ENCODE assay signal across 27 cellular contexts in the genomic region with DNA sequence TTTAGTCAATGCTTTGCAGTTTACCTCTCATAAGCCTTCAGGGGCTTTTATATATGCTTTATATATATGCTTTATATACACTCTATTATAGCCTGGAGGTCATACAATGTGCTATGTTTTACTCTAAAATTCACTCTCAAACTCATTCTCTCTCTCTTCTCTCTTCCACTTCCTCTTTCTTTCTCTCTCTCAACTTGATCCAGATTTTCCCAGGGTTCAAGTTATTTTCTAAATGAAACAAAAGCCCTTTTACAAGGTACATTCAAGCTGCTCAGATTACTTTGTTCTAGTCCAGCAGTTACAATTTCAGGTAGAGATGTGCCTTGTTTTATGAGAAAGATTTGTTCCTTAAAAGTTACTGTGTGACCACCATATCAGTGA.
"Had no signal": no experiment of that assay in that cellular context is flagged by ENCODE, and none has a peak within 500 bp of the region (broad histone marks: within the 10 kb centered on the region; RNA-seq: fewer than 3 reads in every experiment).

No MANE protein-coding gene starts in this region.

- H3K36me3 ChIP-seq: esophagus squamous epithelium, heart right ventricle, left lung, neutrophil, pancreas, right lobe of liver, thoracic aorta, transverse colon, vagina had no signal

- H3K36me3 Mint-ChIP-seq: mesothelial cell of epicardium; naive B cell; natural killer cell treated with Interleukin-12 subunit alpha and Interleukin-12 subunit beta and Interleukin-15 and Interleukin-18, amount 100 ng/mL, for 72 hours; stimulated activated naive B cell treated with anti-CD40 and anti-IgM and Interleukin-4, amounts not matched to agents 10 μg/mL and 1 μg/mL and 100 μg/mL, for 72 hours had no signal

- H3K27me3 ChIP-seq: esophagus squamous epithelium, heart right ventricle, left lung, neutrophil, pancreas, right lobe of liver, transverse colon, vagina had no signal

- H3K4me3 ChIP-seq: esophagus squamous epithelium, heart right ventricle, left lung, mucosa of descending colon, pancreas, right lobe of liver, thoracic aorta, transverse colon, vagina had no signal

- H3K4me3 Mint-ChIP-seq: mesothelial cell of epicardium; naive B cell; natural killer cell treated with Interleukin-12 subunit alpha and Interleukin-12 subunit beta and Interleukin-15 and Interleukin-18, amount 100 ng/mL, for 72 hours; neural crest cell; stimulated activated naive B cell treated with anti-CD40 and anti-IgM and Interleukin-4, amounts not matched to agents 10 μg/mL and 1 μg/mL and 100 μg/mL, for 72 hours; stimulated activated naive CD8-positive, alpha-beta T cell treated with anti-CD3 and anti-CD28 coated beads, Interleukin-15, Interleukin-2, amounts not matched to agents 100 ng/mL and 50 ng/mL, for 24 hours had no signal

- H3K4me1 Mint-ChIP-seq: mesothelial cell of epicardium; naive B cell; neural crest cell; stimulated activated naive B cell treated with anti-CD40 and anti-IgM and Interleukin-4, amounts not matched to agents 10 μg/mL and 1 μg/mL and 100 μg/mL, for 72 hours had no signal

- H3K27ac Mint-ChIP-seq: mesothelial cell of epicardium; natural killer cell treated with Interleukin-12 subunit alpha and Interleukin-12 subunit beta and Interleukin-15 and Interleukin-18, amount 100 ng/mL, for 72 hours; stimulated activated naive B cell treated with anti-CD40 and anti-IgM and Interleukin-4, amounts not matched to agents 10 μg/mL and 1 μg/mL and 100 μg/mL, for 72 hours; stimulated activated naive CD8-positive, alpha-beta T cell treated with anti-CD3 and anti-CD28 coated beads, Interleukin-15, Interleukin-2, amounts not matched to agents 100 ng/mL and 50 ng/mL, for 24 hours had no signal

- H3K4me1 ChIP-seq: esophagus squamous epithelium, heart right ventricle, pancreas, right lobe of liver, transverse colon, vagina had no signal

- H3K9me3 Mint-ChIP-seq: naive B cell; natural killer cell treated with Interleukin-12 subunit alpha and Interleukin-12 subunit beta and Interleukin-15 and Interleukin-18, amount 100 ng/mL, for 72 hours; stimulated activated naive B cell treated with anti-CD40 and anti-IgM and Interleukin-4, amounts not matched to agents 10 μg/mL and 1 μg/mL and 100 μg/mL, for 72 hours; stimulated activated naive CD8-positive, alpha-beta T cell treated with anti-CD3 and anti-CD28 coated beads, Interleukin-15, Interleukin-2, amounts not matched to agents 100 ng/mL and 50 ng/mL, for 24 hours had no signal

- H3K9me3 ChIP-seq: esophagus squamous epithelium, left lung, mucosa of descending colon, neutrophil, pancreas, right lobe of liver, thoracic aorta, transverse colon, vagina had no signal

- DNase-seq: dermis blood vessel endothelial cell; effector memory CD4-positive, alpha-beta T cell; erythroblast; esophagus squamous epithelium; foreskin melanocyte; glutamatergic neuron; heart right ventricle; hippocampal formation; left cardiac atrium; left lung; mesenchymal stem cell; mucosa of descending colon; naive B cell; pancreas; right lobe of liver; small intestine; stimulated activated CD4-positive, alpha-beta T cell treated with anti-CD3 and anti-CD28 coated beads, Interleukin-15, amount 100 ng/mL, for 24 hours; stimulated activated CD4-positive, alpha-beta T cell treated with anti-CD3 and anti-CD28 coated beads, Interleukin-2, amount 100 ng/mL, for 48 hours; stimulated activated naive B cell treated with anti-CD40 and anti-IgM and Interleukin-4, amounts not matched to agents 10 μg/mL and 1 μg/mL and 100 μg/mL, for 72 hours; transverse colon had no signal

- ATAC-seq: heart right ventricle; left cardiac atrium; left lung; mucosa of descending colon; natural killer cell treated with Interleukin-12 subunit alpha and Interleukin-12 subunit beta and Interleukin-15 and Interleukin-18, amount 100 ng/mL, for 72 hours; pancreas; right lobe of liver; stimulated activated naive B cell treated with anti-CD40 and anti-IgM and Interleukin-4, amounts not matched to agents 10 μg/mL and 1 μg/mL and 100 μg/mL, for 72 hours had no signal

- H3K27ac ChIP-seq: esophagus squamous epithelium, heart right ventricle, left lung, neutrophil, pancreas, right lobe of liver, thoracic aorta, transverse colon, vagina had no signal
